21 cellular contexts compared by ENCODE assay signal in genomic region chr5:75281716-75282465, GRCh38. TPM values are rescaled to one million over a fixed set of nuclear protein-coding genes. Genes with fewer than 3 reads are reported as not detected.
A peak's percentile ranks its signal among the peaks of the same experiment; 100 is the strongest.
DNase-seq lines count a peak whose midpoint lies in the region; ATAC-seq and TF ChIP-seq lines count a peak whose summit lies in the region.
"Had no signal": no experiment of that assay in that cellular context is flagged by ENCODE, and none has a peak within 500 bp of the region (broad histone marks: within the 10 kb centered on the region; RNA-seq: fewer than 3 reads in every experiment).

No MANE protein-coding gene starts in this region.

- no peak for TF ChIP-seq POLR2A in NB4 (IDR thresholded peaks at IDR 0.05; ENCODE audit: extremely low read depth, insufficient read length)

- TF ChIP-seq CTCF in NB4 (IDR thresholded peaks at IDR 0.05; ENCODE audit: low read depth, low read length) (no peak), mammary epithelial cell (conservative IDR thresholded peaks at IDR 0.05 in 1 of 2, IDR thresholded peaks at IDR 0.05 in 1 of 2; ENCODE audit: extremely low read depth in 1 of 2, insufficient read depth in 1 of 2, low read depth in 1 of 2, low read length in 2 of 2) (no peak)

- no peak overlapping the region for H3K9ac ChIP-seq in mammary epithelial cell (ENCODE audit: insufficient read depth, low read length)

- no peaks in the 10 kb centered on the region for H3K9me3 ChIP-seq in mammary epithelial cell (replicated peaks; ENCODE audit: insufficient read depth, low read length)
- H3K9me3 ChIP-seq: gastrocnemius medialis had no signal

- WGBS in mammary epithelial cell (ENCODE audit: low coverage, missing lambda C conversion rate): 84% methylated on average over 4 of the region's 4 CpGs

- H3K4me2 ChIP-seq in mammary epithelial cell (ENCODE audit: insufficient read depth, low read depth, low read length): no peak overlapping the region

- ATAC-seq in activated CD8-positive, alpha-beta memory T cell treated with anti-CD3 and anti-CD28 coated beads, Interleukin-2, amount 10 ng/mL, durations not matched to agents 7 days and 5 days: no peak
- ATAC-seq: gastrocnemius medialis had no signal

- no peak overlapping the region for H2AFZ ChIP-seq in mammary epithelial cell (ENCODE audit: low read depth, low read length)

- H3K4me3 Mint-ChIP-seq in activated CD8-positive, alpha-beta memory T cell treated with anti-CD3 and anti-CD28 coated beads, Interleukin-2, amount 10 ng/mL, durations not matched to agents 7 days and 5 days: no peak overlapping the region
- H3K4me3 Mint-ChIP-seq: activated T-cell treated with anti-CD3 and anti-CD28 coated beads, Interleukin-2, amount 50 U/mL, for 24 hours had no signal

- CTCF ChIA-PET in mammary epithelial cell (lab: Charles Lee; ENCODE audit: low non-redundant PET): no interaction called here
- CTCF ChIA-PET in activated CD8-positive, alpha-beta memory T cell treated with anti-CD3 and anti-CD28 coated beads, Interleukin-2, amount 10 ng/mL, durations not matched to agents 7 days and 5 days (lab: Charles Lee): no interaction called here

- peaks cover 5% of the 10 kb centered on the region for H3K4me1 ChIP-seq in mammary epithelial cell (ENCODE audit: insufficient read depth, low read length)
- H3K4me1 ChIP-seq: gastrocnemius medialis had no signal

- BruUV-seq in mammary epithelial cell (replicated peaks; lab: Mats Ljungman, UMichigan): no TSS peak

- H3K9me3 Mint-ChIP-seq in activated CD8-positive, alpha-beta memory T cell treated with anti-CD3 and anti-CD28 coated beads, Interleukin-2, amount 10 ng/mL, durations not matched to agents 7 days and 5 days (ENCODE audit: low read depth): no peaks in the 10 kb centered on the region
- H3K9me3 Mint-ChIP-seq: activated T-cell treated with anti-CD3 and anti-CD28 coated beads, Interleukin-2, amount 50 U/mL, for 24 hours had no signal

- no peaks in the 10 kb centered on the region for H3K36me3 ChIP-seq in mammary epithelial cell (ENCODE audit: insufficient read depth, low read length)
- H3K36me3 ChIP-seq: gastrocnemius medialis, WERI-Rb-1 had no signal

- DNase-seq in EH (ENCODE audit: low read depth): peak; percentile 8
- DNase-seq in NB4 (ENCODE audit: low read depth): peak; percentile 21
- DNase-seq in mammary epithelial cell: peak; percentile 56
- DNase-seq in kidney tubule cell (ENCODE audit: low spot score): peak; percentile 97
- no peak for DNase-seq in NCI-H524 (lab: John Stamatoyannopoulos, UW)
- DNase-seq in activated CD8-positive, alpha-beta memory T cell treated with anti-CD3 and anti-CD28 coated beads, Interleukin-2, amount 10 ng/mL, durations not matched to agents 7 days and 5 days: no peak
- no peak for DNase-seq in NCI-H748 (lab: John Stamatoyannopoulos, UW; ENCODE audit: unreplicated experiment)
- no peak for DNase-seq in MV-4-11 (lab: John Stamatoyannopoulos, UW)
- DNase-seq: activated CD4-positive, alpha-beta T cell treated with anti-CD3 and anti-CD28 coated beads, Interleukin-2, amount 50 U/mL, for 4 hours; activated naive CD4-positive, alpha-beta T cell treated with anti-CD3 and anti-CD28 coated beads, Interleukin-2, amount 50 U/mL, for 16 hours; activated T-cell treated with anti-CD3 and anti-CD28 coated beads, Interleukin-2, amount 50 U/mL, for 24 hours; gastrocnemius medialis; NCI-H1694 treated with DMSO at 0.1 percent for 48 hours; NCI-H226; nucleus accumbens; stimulated activated naive CD4-positive, alpha-beta T cell treated with Interleukin-2 at 50 U/mL for 16 hours; T-helper 1 cell; trophoblast cell; WERI-Rb-1 had no signal

- H3K4me1 Mint-ChIP-seq in activated CD8-positive, alpha-beta memory T cell treated with anti-CD3 and anti-CD28 coated beads, Interleukin-2, amount 10 ng/mL, durations not matched to agents 7 days and 5 days: no peaks in the 10 kb centered on the region

- in situ Hi-C loops in mammary epithelial cell (cut with MboI; ENCODE audit: low sequenced_read_pairs in 2 of 2): loop anchor here in 1 of 2 donors (25.0 kb wide), 1 partner anchor 955 kb away; no protein-coding TSS in a partner anchor

- intact Hi-C loops in mammary epithelial cell (cut with micrococcal nuclease): loop anchor here (10.0 kb wide), 1 partner anchor 893 kb away; no protein-coding TSS in a partner anchor

- H3K4me3 ChIP-seq in NB4 (ENCODE audit: low read depth, low read length) (no peak overlapping the region), mammary epithelial cell (replicated peaks in 1 of 3; ENCODE audit: insufficient read depth in 1 of 3, low read depth in 2 of 3, low read length in 3 of 3) (no peak overlapping the region)
- H3K4me3 ChIP-seq: coronary artery, gastrocnemius medialis had no signal

- H3K36me3 Mint-ChIP-seq in activated CD8-positive, alpha-beta memory T cell treated with anti-CD3 and anti-CD28 coated beads, Interleukin-2, amount 10 ng/mL, durations not matched to agents 7 days and 5 days: no peaks in the 10 kb centered on the region

- H4K20me1 ChIP-seq in mammary epithelial cell (ENCODE audit: insufficient read depth, low read length): no peaks in the 10 kb centered on the region

- H3K79me2 ChIP-seq in mammary epithelial cell (ENCODE audit: insufficient read depth, low read length): no peaks in the 10 kb centered on the region

- H3K27me3 ChIP-seq in mammary epithelial cell (ENCODE audit: insufficient read depth, low read length): no peaks in the 10 kb centered on the region
- H3K27me3 ChIP-seq: gastrocnemius medialis had no signal

- H3K27me3 Mint-ChIP-seq in activated CD8-positive, alpha-beta memory T cell treated with anti-CD3 and anti-CD28 coated beads, Interleukin-2, amount 10 ng/mL, durations not matched to agents 7 days and 5 days: peaks cover 6% of the 10 kb centered on the region
- H3K27me3 Mint-ChIP-seq: activated T-cell treated with anti-CD3 and anti-CD28 coated beads, Interleukin-2, amount 50 U/mL, for 24 hours had no signal

- no peak overlapping the region for H3K27ac ChIP-seq in mammary epithelial cell (ENCODE audit: insufficient read depth, low read depth, low read length)
- H3K27ac ChIP-seq: coronary artery, gastrocnemius medialis, WERI-Rb-1 had no signal

- dilution Hi-C loops in mammary epithelial cell (cut with HindIII; ENCODE audit: low sequenced_read_pairs): no loop called here

- H3K27ac Mint-ChIP-seq in activated CD8-positive, alpha-beta memory T cell treated with anti-CD3 and anti-CD28 coated beads, Interleukin-2, amount 10 ng/mL, durations not matched to agents 7 days and 5 days: no peak overlapping the region
- H3K27ac Mint-ChIP-seq: activated T-cell treated with anti-CD3 and anti-CD28 coated beads, Interleukin-2, amount 50 U/mL, for 24 hours had no signal

RNA-seq across cellular contexts. Expression of gene ANKRD31, which starts 45.2 kb away (rescaled TPM):
- total RNA-seq in mammary epithelial cell: under 1 TPM; 0.26 to 0.33 TPM
- polyA plus RNA-seq in mammary epithelial cell: 0.05 TPM
- 0.93 TPM for polyA minus RNA-seq in mammary epithelial cell
- under 1 TPM; 0.26 to 0.28 TPM for total RNA-seq in activated CD8-positive, alpha-beta memory T cell treated with anti-CD3 and anti-CD28 coated beads, Interleukin-2, amount 10 ng/mL, durations not matched to agents 7 days and 5 days
- total RNA-seq: LHCN-M2 had no signal

RNA-seq across cellular contexts. Expression of gene HMGCR, which starts 55.1 kb away (rescaled TPM):
- 100 to 1,000 TPM; 106 to 142 TPM for total RNA-seq in mammary epithelial cell
- polyA plus RNA-seq in mammary epithelial cell: 89.7 TPM
- polyA minus RNA-seq in mammary epithelial cell: 181 TPM
- total RNA-seq in activated CD8-positive, alpha-beta memory T cell treated with anti-CD3 and anti-CD28 coated beads, Interleukin-2, amount 10 ng/mL, durations not matched to agents 7 days and 5 days: 10 to 100 TPM; 69.5 to 99.8 TPM

Comparison
In these comparisons a context has a peak if more than half of its experiments do, and no peak if none do; other contexts are left out.
1. DNase-seq: peak in EH (single experiment), NB4 (single experiment), mammary epithelial cell (single experiment) and kidney tubule cell (single experiment); none in NCI-H524 (0 of 2), activated CD8-positive, alpha-beta memory T cell treated with anti-CD3 and anti-CD28 coated beads, Interleukin-2, amount 10 ng/mL, durations not matched to agents 7 days and 5 days (single experiment), NCI-H748 (single experiment) and MV-4-11 (single experiment).